In genomic region chr6:143843689-143844405, GRCh38 we compare ENCODE assay signal across 7 cellular contexts. TPM values are rescaled to one million over a fixed set of nuclear protein-coding genes. Genes with fewer than 3 reads are reported as not detected.
DNase-seq lines count a peak whose midpoint lies in the region; ATAC-seq and TF ChIP-seq lines count a peak whose summit lies in the region.

No MANE protein-coding gene starts in this region.

- no peak for TF ChIP-seq CTCF in PC-9 (conservative IDR thresholded peaks at IDR 0.05)

- peak overlapping the region; percentile 72 for H3K27ac ChIP-seq in PC-9
- H3K27ac ChIP-seq in effector memory CD4-positive, alpha-beta T cell (ENCODE audit: insufficient read depth, low read length, poor library complexity, severe bottlenecking) = peak overlapping the region; percentile 85

- peaks cover 11 to 44% (median 20%) of the 10 kb centered on the region in 3 donors for H3K36me3 Mint-ChIP-seq in naive thymus-derived CD8-positive, alpha-beta T cell

- no peaks in the 10 kb centered on the region for H3K9me3 ChIP-seq in PC-9 (ENCODE audit: insufficient read depth, low read depth)
- H3K9me3 ChIP-seq in effector memory CD4-positive, alpha-beta T cell (ENCODE audit: control insufficient read depth, low read length) = no peaks in the 10 kb centered on the region

- H3K27me3 Mint-ChIP-seq in naive thymus-derived CD8-positive, alpha-beta T cell = no peaks in the 10 kb centered on the region

- peaks cover 29% of the 10 kb centered on the region for H3K79me2 ChIP-seq in PC-9 (ENCODE audit: low read depth)

- H2AFZ ChIP-seq in PC-9 = peak overlapping the region; percentile 98

- intact Hi-C loops in PC-9 (cut with micrococcal nuclease; ENCODE audit: unreplicated experiment) = loop anchor here (1.0 to 5.0 kb wide), 6 partner anchors 99 to 373 kb away; partner anchors contain the start of gene PLAGL1

- TSS peak; percentile 45 for BruUV-seq in PC-9 (replicated peaks; lab: Mats Ljungman, UMichigan)

- peak overlapping the region; percentile 90 to 98 (median 95) for H3K4me3 Mint-ChIP-seq in naive thymus-derived CD8-positive, alpha-beta T cell

- peak in 1 of 2 donors; percentile 14 for ATAC-seq in naive thymus-derived CD8-positive, alpha-beta T cell

- no peaks in the 10 kb centered on the region for H3K9me3 Mint-ChIP-seq in naive thymus-derived CD8-positive, alpha-beta T cell

- H3K4me1 ChIP-seq in PC-9 (replicated peaks; ENCODE audit: insufficient read depth) = peaks cover 17% of the 10 kb centered on the region; the same call in 1 of the 2 replicates
- peaks cover 10% of the 10 kb centered on the region for H3K4me1 ChIP-seq in effector memory CD4-positive, alpha-beta T cell (ENCODE audit: control insufficient read depth, insufficient read depth, low read length, poor library complexity, severe bottlenecking)

- H3K9me2 ChIP-seq in PC-9 (ENCODE audit: insufficient read depth) = no peaks in the 10 kb centered on the region

- CTCF ChIA-PET in PC-9 (lab: Charles Lee) = interaction anchor here (1.8 kb wide), 1 partner anchor 96 kb away, joined by 4 read pairs; no protein-coding TSS in a partner anchor

- DNase-seq in H7 = no peak
- DNase-seq in PC-9 = no peak
- no peak for DNase-seq in effector memory CD4-positive, alpha-beta T cell
- DNase-seq in naive thymus-derived CD8-positive, alpha-beta T cell = no peak
- no peak for DNase-seq in NCI-H2196 (lab: John Stamatoyannopoulos, UW; ENCODE audit: unreplicated experiment)
- DNase-seq in NCI-H226 = no peak

- H3K4me2 ChIP-seq in PC-9 = peak overlapping the region; percentile 91

- H4K20me1 ChIP-seq in PC-9 (ENCODE audit: insufficient read depth) = no peaks in the 10 kb centered on the region

- POLR2A ChIA-PET in PC-9 (lab: Charles Lee; ENCODE audit: unreplicated experiment) = interaction anchor here (0.6 to 0.7 kb wide), 2 partner anchors 57 to 308 kb away, joined by 3 to 6 read pairs; no protein-coding TSS in a partner anchor
- POLR2A ChIA-PET in naive thymus-derived CD8-positive, alpha-beta T cell (lab: Charles Lee) = interaction anchor here (0.9 to 2.0 kb wide), 4 partner anchors 166 to 1892 kb away, joined by 4 to 9 read pairs (median 6); partner anchors contain the start of genes EPM2A, PHACTR2 and SF3B5

- H3K27ac Mint-ChIP-seq in naive thymus-derived CD8-positive, alpha-beta T cell = peak overlapping the region; percentile 87 to 99 (median 98)

- H3K4me3 ChIP-seq in GM08714 (ENCODE audit: low read length) (peak overlapping the region; percentile 90), H7 (ENCODE audit: insufficient read depth, low read depth, low read length) (peak overlapping the region; percentile 91), PC-9 (peak overlapping the region; percentile 94)
- peak overlapping the region; percentile 91 for H3K4me3 ChIP-seq in effector memory CD4-positive, alpha-beta T cell (ENCODE audit: insufficient read depth, low read depth, low read length, poor library complexity, severe bottlenecking)

- H3K36me3 ChIP-seq in H7 (replicated peaks; ENCODE audit: control insufficient read depth, insufficient read depth, low read length) (peaks cover 27% of the 10 kb centered on the region), PC-9 (ENCODE audit: low read depth) (peaks cover 32% of the 10 kb centered on the region)
- peaks cover 39% of the 10 kb centered on the region for H3K36me3 ChIP-seq in effector memory CD4-positive, alpha-beta T cell (ENCODE audit: control insufficient read depth, insufficient read depth, low read length)

- H3F3A ChIP-seq in PC-9 (ENCODE audit: insufficient read depth, low read depth) = no peaks in the 10 kb centered on the region

- peaks cover 20 to 41% (median 35%) of the 10 kb centered on the region in 4 donors for H3K4me1 Mint-ChIP-seq in naive thymus-derived CD8-positive, alpha-beta T cell

- H3K27me3 ChIP-seq in H7 (ENCODE audit: control insufficient read depth, insufficient read depth, low read length) (no peaks in the 10 kb centered on the region), PC-9 (ENCODE audit: insufficient read depth, low read depth) (no peaks in the 10 kb centered on the region)
- no peaks in the 10 kb centered on the region for H3K27me3 ChIP-seq in effector memory CD4-positive, alpha-beta T cell (replicated peaks; ENCODE audit: control insufficient read depth, insufficient read depth, low read length, poor library complexity, severe bottlenecking)

RNA-seq across cellular contexts. Expression of gene LTV1, which starts 0.7 kb away (rescaled TPM):
- total RNA-seq in H7 (2014; rRNA removed; shearing (Covaris generic)) = 18.8 and 25.3 TPM in 2 replicates
- total RNA-seq in PC-9 (2021) = 15.4 and 18.3 TPM in 2 replicates
- 10 to 100 TPM; 28.7 to 28.8 TPM for total RNA-seq in naive thymus-derived CD8-positive, alpha-beta T cell
- polyA plus RNA-seq in naive thymus-derived CD8-positive, alpha-beta T cell = 10 to 100 TPM; 20.2 to 27.1 (median 20.2) TPM

RNA-seq across cellular contexts. Expression of gene ZC2HC1B, which starts 20.4 kb away (rescaled TPM):
- total RNA-seq in H7 (2014; rRNA removed; shearing (Covaris generic)) = not detected in 2 replicates
- not detected in 2 replicates for total RNA-seq in PC-9 (2021)
- not detected for total RNA-seq in naive thymus-derived CD8-positive, alpha-beta T cell
- polyA plus RNA-seq in naive thymus-derived CD8-positive, alpha-beta T cell = not detected
